22 cellular contexts compared by ENCODE assay signal in the genomic region with DNA sequence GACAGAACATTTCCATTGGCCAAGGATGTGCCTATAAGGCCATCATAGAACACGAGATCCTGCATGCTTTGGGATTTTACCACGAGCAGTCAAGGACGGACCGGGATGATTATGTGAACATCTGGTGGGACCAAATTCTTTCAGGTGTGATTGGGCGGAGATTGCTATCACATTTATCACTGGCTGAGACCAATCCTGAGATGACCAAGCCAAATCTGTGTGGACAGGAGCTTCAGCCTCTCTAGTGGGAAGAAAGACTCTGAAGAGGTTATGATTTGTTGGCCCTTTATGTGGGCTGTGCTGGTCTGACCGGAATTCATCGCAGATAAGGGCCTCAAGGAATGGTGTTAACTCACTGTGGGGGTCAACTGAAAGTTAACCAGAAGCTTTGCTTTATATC. TPM values are rescaled to one million over a fixed set of nuclear protein-coding genes. Genes with fewer than 3 reads are reported as not detected.
A peak's percentile ranks its signal among the peaks of the same experiment; 100 is the strongest.
DNase-seq lines count a peak whose midpoint lies in the region; ATAC-seq, FAIRE-seq and TF ChIP-seq lines count a peak whose summit lies in the region.
"Had no signal": no experiment of that assay in that cellular context is flagged by ENCODE, and none has a peak within 500 bp of the region (broad histone marks: within the 10 kb centered on the region; RNA-seq: fewer than 3 reads in every experiment).

No MANE protein-coding gene starts in this region.

- no peaks in the 10 kb centered on the region for H4K20me1 ChIP-seq in keratinocyte (ENCODE audit: control insufficient read depth, extremely low read depth, insufficient read depth, low read length)

- H3K9me3 ChIP-seq in keratinocyte (ENCODE audit: control insufficient read depth, low read depth, low read length): no peaks in the 10 kb centered on the region
- H3K9me3 ChIP-seq: Caco-2 had no signal

- H3K4me1 ChIP-seq in keratinocyte (ENCODE audit: control insufficient read depth, extremely low read depth, insufficient read depth, low read length): peaks cover 46% of the 10 kb centered on the region

- H3K4me2 ChIP-seq in keratinocyte (ENCODE audit: control insufficient read depth, extremely low read depth, insufficient read depth, low read depth, low read length): no peak overlapping the region

- no peak overlapping the region for H3K4me3 ChIP-seq in keratinocyte (ENCODE audit: control insufficient read depth in 2 of 3, extremely low read depth in 1 of 3, insufficient read depth in 2 of 3, low read depth in 1 of 3, low read length in 3 of 3)
- H3K4me3 ChIP-seq: GM12878, GM23248 had no signal

- peak; percentile 60 for FAIRE-seq in keratinocyte (lab: Jason Lieb, UNC)
- FAIRE-seq: GM12878, GM19239 had no signal

- no peak for ATAC-seq in naive thymus-derived CD8-positive, alpha-beta T cell
- ATAC-seq: CD8-positive, alpha-beta T cell; GM12878; HCT116 had no signal

- H3K36me3 ChIP-seq in keratinocyte (ENCODE audit: control insufficient read depth in 2 of 2, extremely low read depth in 1 of 2, insufficient read depth in 2 of 2, low read length in 2 of 2): no peaks in the 10 kb centered on the region

- TF ChIP-seq POLR2A in erythroblast (IDR thresholded peaks at IDR 0.05; ENCODE audit: low read length): no peak

- H3K4me1 Mint-ChIP-seq in progenitor cell of endocrine pancreas (ENCODE audit: low read depth): peaks cover 19% of the 10 kb centered on the region
- no peaks in the 10 kb centered on the region for H3K4me1 Mint-ChIP-seq in naive thymus-derived CD8-positive, alpha-beta T cell
- H3K4me1 Mint-ChIP-seq: CD4-positive, CD25-positive, alpha-beta regulatory T cell had no signal

- no peaks in the 10 kb centered on the region for H3K79me2 ChIP-seq in keratinocyte (ENCODE audit: control insufficient read depth, insufficient read depth, low read length)

- POLR2A ChIA-PET in naive thymus-derived CD8-positive, alpha-beta T cell (lab: Charles Lee): no interaction called here

- H2AFZ ChIP-seq in keratinocyte (ENCODE audit: control insufficient read depth, low read length): no peak overlapping the region
- H2AFZ ChIP-seq: GM23248 had no signal

- H3K27me3 Mint-ChIP-seq in progenitor cell of endocrine pancreas: peaks cover 6% of the 10 kb centered on the region
- peaks cover 3 to 29% (median 12%) of the 10 kb centered on the region in 5 donors for H3K27me3 Mint-ChIP-seq in naive thymus-derived CD8-positive, alpha-beta T cell

- H3K9ac ChIP-seq in keratinocyte (ENCODE audit: control insufficient read depth, extremely low read depth, insufficient read depth, low read length): no peak overlapping the region
- H3K9ac ChIP-seq: GM23248 had no signal

- peaks cover 2% of the 10 kb centered on the region for H3K36me3 Mint-ChIP-seq in progenitor cell of endocrine pancreas (ENCODE audit: insufficient read depth)
- no peaks in the 10 kb centered on the region for H3K36me3 Mint-ChIP-seq in naive thymus-derived CD8-positive, alpha-beta T cell
- H3K36me3 Mint-ChIP-seq: CD4-positive, CD25-positive, alpha-beta regulatory T cell; CD8-positive, alpha-beta T cell had no signal

- no peaks in the 10 kb centered on the region for H3K9me3 Mint-ChIP-seq in progenitor cell of endocrine pancreas (ENCODE audit: low read depth)
- no peaks in the 10 kb centered on the region for H3K9me3 Mint-ChIP-seq in naive thymus-derived CD8-positive, alpha-beta T cell
- H3K9me3 Mint-ChIP-seq: CD8-positive, alpha-beta T cell; H9 had no signal

- TF ChIP-seq CTCF in VCaP (conservative IDR thresholded peaks at IDR 0.05) (no peak), keratinocyte (optimal IDR thresholded peaks at IDR 0.05 in 1 of 3, IDR thresholded peaks at IDR 0.05 in 1 of 3, conservative IDR thresholded peaks at IDR 0.05 in 1 of 3; ENCODE audit: extremely low read depth in 1 of 3, insufficient read depth in 2 of 3, low read length in 3 of 3) (no peak), progenitor cell of endocrine pancreas (IDR thresholded peaks at IDR 0.05; ENCODE audit: unreplicated experiment) (no peak)

- H3K27me3 ChIP-seq in keratinocyte (ENCODE audit: control insufficient read depth, extremely low read depth, insufficient read depth, low read length): no peaks in the 10 kb centered on the region

- H3K4me3 Mint-ChIP-seq in progenitor cell of endocrine pancreas (ENCODE audit: low read depth): no peak overlapping the region
- no peak overlapping the region for H3K4me3 Mint-ChIP-seq in naive thymus-derived CD8-positive, alpha-beta T cell
- H3K4me3 Mint-ChIP-seq: CD4-positive, CD25-positive, alpha-beta regulatory T cell; CD8-positive, alpha-beta T cell; H9 had no signal

- H3K27ac ChIP-seq in VCaP (peak overlapping the region; percentile 96), keratinocyte (ENCODE audit: control insufficient read depth, insufficient read depth, low read length) (no peak overlapping the region)
- H3K27ac ChIP-seq: GM23248 had no signal

- peak overlapping the region; percentile 33 for H3K27ac Mint-ChIP-seq in progenitor cell of endocrine pancreas
- no peak overlapping the region for H3K27ac Mint-ChIP-seq in naive thymus-derived CD8-positive, alpha-beta T cell
- H3K27ac Mint-ChIP-seq: CD4-positive, CD25-positive, alpha-beta regulatory T cell; CD8-positive, alpha-beta T cell; H9 had no signal

- H3K9me1 ChIP-seq in keratinocyte (ENCODE audit: control insufficient read depth, extremely low read depth, insufficient read depth, low read length): no peaks in the 10 kb centered on the region

- dilution Hi-C loops in keratinocyte (cut with MboI; ENCODE audit: extremely low pct_ligation_motif_present, low sequenced_read_pairs): no loop called here

- DNase-seq in keratinocyte (ENCODE audit: low read depth, low spot score) (no peak), progenitor cell of endocrine pancreas (ENCODE audit: low spot score, unreplicated experiment) (no peak), erythroblast (lab: John Stamatoyannopoulos, UW) (no peak), iPS-NIHi7 (ENCODE audit: extremely low spot score) (no peak)
- no peak for DNase-seq in naive thymus-derived CD8-positive, alpha-beta T cell
- DNase-seq: C1 segment of cervical spinal cord; Caco-2; CD4-positive, CD25-positive, alpha-beta regulatory T cell; CD8-positive, alpha-beta T cell; DMS153; DMS79; EL; GDM1; GM23248; H9 had no signal

RNA-seq across cellular contexts. Expression of gene MEP1A, which starts 26.4 kb away (rescaled TPM):
- 0.05 to 0.07 TPM (median 0.06 TPM) in 3 replicates for polyA plus RNA-seq in keratinocyte
- polyA plus RNA-seq in keratinocyte (2011; ENCODE audit: low read depth): not detected
- 0.04 and 0.09 TPM in 2 replicates for polyA plus RNA-seq in keratinocyte (2011; cell fraction: cytosol; rRNA removed)
- 0.04 and 0.08 TPM in 2 replicates for polyA plus RNA-seq in keratinocyte (2011; cell fraction: nucleus; rRNA removed)
- polyA plus RNA-seq in keratinocyte (2012; ENCODE audit: low replicate concordance): 0.05 TPM in 1 of 2 replicates, not detected in the other
- polyA minus RNA-seq in keratinocyte: 0.13 TPM in 1 of 3 replicates, not detected in the others
- polyA minus RNA-seq in keratinocyte (2011; cell fraction: cytosol; rRNA and poly(A)+ RNA removed): not detected
- not detected in 2 replicates for polyA minus RNA-seq in keratinocyte (2011; cell fraction: nucleus; rRNA and poly(A)+ RNA removed)
- total RNA-seq in progenitor cell of endocrine pancreas: 2.6 and 4.1 TPM in 2 replicates
- not detected for total RNA-seq in naive thymus-derived CD8-positive, alpha-beta T cell
- not detected for polyA plus RNA-seq in naive thymus-derived CD8-positive, alpha-beta T cell
- total RNA-seq: A172; A673; CD4-positive, CD25-positive, alpha-beta regulatory T cell; CD8-positive, alpha-beta T cell; GM12878; GM23248; H9 had no signal
- polyA plus RNA-seq: BJ; CD4-positive, CD25-positive, alpha-beta regulatory T cell; GM12878; GM23248 had no signal
